In the genomic region with DNA sequence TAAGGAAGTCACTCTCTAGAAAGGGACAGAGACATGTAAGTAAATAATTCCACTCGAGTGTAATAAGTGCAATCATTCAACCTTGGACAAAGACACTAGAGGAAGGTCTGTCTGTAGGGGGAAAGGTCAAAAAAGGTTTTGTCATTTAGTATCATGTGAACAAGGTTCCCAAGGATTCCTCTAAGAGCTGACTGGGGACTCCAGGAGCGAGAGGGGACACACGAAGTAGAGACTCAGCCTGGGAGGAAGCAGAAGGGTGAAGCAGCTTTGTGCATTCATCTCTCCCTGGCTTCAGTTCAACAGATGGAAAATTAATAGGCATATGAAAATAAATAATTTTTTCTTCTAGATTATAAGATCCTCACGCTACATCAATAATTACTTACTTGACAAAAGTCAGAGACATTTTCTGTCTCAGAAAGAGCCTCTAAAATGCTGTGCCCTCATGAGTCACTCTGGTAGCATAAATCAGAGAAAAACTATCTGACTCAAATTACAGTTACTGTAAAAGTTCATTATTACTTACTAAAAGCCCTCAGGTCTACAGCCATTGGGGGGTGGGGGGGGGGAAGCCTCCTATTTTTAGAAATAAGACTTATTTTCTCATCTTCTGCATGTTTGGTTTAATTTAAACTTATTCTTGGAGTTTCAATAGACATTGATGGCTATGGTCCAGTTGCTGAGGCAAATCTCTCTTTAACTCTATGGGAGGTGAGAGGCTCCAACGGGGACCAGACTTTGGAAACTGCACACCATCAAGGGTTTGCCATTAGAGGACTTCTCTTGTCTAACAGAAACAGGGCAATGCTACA, we compare ENCODE assay signal across 9 cellular contexts.
DNase-seq lines count a peak whose midpoint lies in the region; ATAC-seq, FAIRE-seq and TF ChIP-seq lines count a peak whose summit lies in the region.
"Had no signal": no experiment of that assay in that cellular context is flagged by ENCODE, and none has a peak within 500 bp of the region (broad histone marks: within the 10 kb centered on the region; RNA-seq: fewer than 3 reads in every experiment).

No MANE protein-coding gene starts in this region.

- no peaks in the 10 kb centered on the region for H3K36me3 ChIP-seq in rectal smooth muscle tissue (ENCODE audit: control insufficient read depth, insufficient read depth, low read length)
- H3K36me3 ChIP-seq: WERI-Rb-1 had no signal

- H3K9ac ChIP-seq in rectal smooth muscle tissue (ENCODE audit: low read length) = no peak overlapping the region

- FAIRE-seq in RCC 7860 (lab: Jason Lieb, UNC) = peak; percentile 83

- peak overlapping the region; percentile 21 to 44 for H3K27ac ChIP-seq in coronary artery
- H3K27ac ChIP-seq in rectal smooth muscle tissue (ENCODE audit: low read depth, low read length) = peak overlapping the region; percentile 68
- H3K27ac ChIP-seq: WERI-Rb-1 had no signal

- no peaks in the 10 kb centered on the region for H3K27me3 ChIP-seq in rectal smooth muscle tissue (ENCODE audit: control insufficient read depth, insufficient read depth, low read length)

- TF ChIP-seq CTCF in coronary artery (IDR thresholded peaks at IDR 0.05) = no peak

- H3K4me3 ChIP-seq in coronary artery (no peak overlapping the region), rectal smooth muscle tissue (ENCODE audit: low read length) (no peak overlapping the region)

- DNase-seq in ELR (ENCODE audit: low read depth) = peak; percentile 73
- DNase-seq in RCC 7860 (ENCODE audit: low spot score) = peak; percentile 23
- no peak for DNase-seq in coronary artery (ENCODE audit: low spot score)
- no peak for DNase-seq in NCI-H774 (lab: John Stamatoyannopoulos, UW)
- DNase-seq: WERI-Rb-1 had no signal

- no peak for ATAC-seq in HG02623 (IDR thresholded peaks at IDR 0.05; ENCODE audit: unreplicated experiment)
- no peak for ATAC-seq in GM21381 (IDR thresholded peaks at IDR 0.05; ENCODE audit: unreplicated experiment)
- ATAC-seq in GM18868 (IDR thresholded peaks at IDR 0.05; ENCODE audit: unreplicated experiment) = no peak

- H3K4me1 ChIP-seq in rectal smooth muscle tissue (ENCODE audit: control insufficient read depth, insufficient read depth, low read length) = peaks cover 32% of the 10 kb centered on the region

Comparison
In these comparisons a context has a peak if more than half of its experiments do, and no peak if none do; other contexts are left out.
1. DNase-seq: peak in ELR (single experiment) and RCC 7860 (single experiment); none in coronary artery (single experiment) and NCI-H774 (single experiment).